In the genomic region with DNA sequence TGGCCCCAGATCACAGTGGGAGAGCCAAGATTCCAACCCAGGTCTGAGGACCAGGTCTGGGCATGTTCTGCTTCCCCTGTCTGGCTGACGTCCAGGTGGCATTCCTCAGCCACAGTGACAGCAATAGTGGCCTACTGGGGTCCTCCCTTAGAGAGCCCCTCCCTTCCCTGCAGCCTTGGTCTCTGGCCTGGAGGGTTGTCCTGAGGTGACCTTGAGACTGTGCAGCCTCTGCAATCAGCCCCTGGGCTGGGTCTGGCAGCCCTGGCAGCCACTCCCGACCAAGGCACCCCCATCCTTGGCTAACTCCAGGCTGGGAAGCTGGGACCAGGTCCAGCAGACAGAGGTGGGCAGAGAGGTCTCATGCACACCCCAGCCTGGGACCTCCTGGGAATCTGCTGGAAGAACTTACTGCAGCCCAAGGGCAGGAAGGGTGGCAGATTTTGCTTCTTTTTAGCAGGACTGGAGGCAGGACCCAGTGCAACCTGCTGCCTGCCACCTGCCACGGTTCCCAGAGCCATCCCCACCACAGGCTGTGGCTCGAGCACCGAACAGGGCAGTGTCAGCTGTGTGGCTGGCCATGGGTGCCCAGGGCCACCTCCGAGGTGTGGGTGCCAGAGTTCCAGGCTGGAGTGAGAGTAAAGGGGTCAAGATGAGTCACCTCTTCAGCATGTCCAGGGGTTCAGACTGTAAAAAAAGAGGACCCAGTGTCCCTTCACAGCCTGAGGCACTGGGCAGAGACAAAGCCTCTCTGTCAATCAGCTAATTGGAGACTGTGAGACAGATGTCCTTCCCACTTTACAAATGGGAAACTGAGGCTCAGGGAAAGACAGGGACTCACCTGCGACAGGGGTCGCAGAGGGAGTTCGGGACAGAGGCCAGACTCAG, we compare ENCODE assay signal across 17 cellular contexts. TPM values are rescaled to one million over a fixed set of nuclear protein-coding genes. Genes with fewer than 3 reads are reported as not detected.
A peak's percentile ranks its signal among the peaks of the same experiment; 100 is the strongest.
DNase-seq lines count a peak whose midpoint lies in the region; ATAC-seq and TF ChIP-seq lines count a peak whose summit lies in the region.
"Had no signal": no experiment of that assay in that cellular context is flagged by ENCODE, and none has a peak within 500 bp of the region (broad histone marks: within the 10 kb centered on the region; RNA-seq: fewer than 3 reads in every experiment).

No MANE protein-coding gene starts in this region.

- TF ChIP-seq EP300 in suprapubic skin (IDR thresholded peaks at IDR 0.05), result no peak

- H3K4me2 ChIP-seq in PC-9, result peak overlapping the region; percentile 33; the same call in 1 of the 2 replicates

- no peaks in the 10 kb centered on the region for H3K79me2 ChIP-seq in PC-9 (ENCODE audit: low read depth)

- no peak overlapping the region for H3K27ac ChIP-seq in PC-9
- H3K27ac ChIP-seq in iPS-20b (ENCODE audit: low read length), result no peak overlapping the region
- H3K27ac ChIP-seq in suprapubic skin, result no peak overlapping the region

- H2AFZ ChIP-seq in PC-9, result no peak overlapping the region

- H3F3A ChIP-seq in PC-9 (ENCODE audit: insufficient read depth, low read depth), result peaks cover 49% of the 10 kb centered on the region; the same call in 1 of the 2 replicates

- DNase-seq in activated CD8-positive, alpha-beta memory T cell treated with anti-CD3 and anti-CD28 coated beads, Interleukin-2, amount 50 U/mL, for 4 hours, result peak; percentile 9
- DNase-seq in activated CD8-positive, alpha-beta memory T cell treated with anti-CD3 and anti-CD28 coated beads, Interleukin-2, amount 10 ng/mL, durations not matched to agents 7 days and 5 days, result no peak
- DNase-seq in PC-9, result peak; percentile 39 to 79
- peak; percentile 55 to 67 for DNase-seq in suprapubic skin (ENCODE audit: low spot score in 2 of 2)
- DNase-seq in hippocampal formation (lab: John Stamatoyannopoulos, UW), result no peak
- DNase-seq in HPDE6-E6E7 (ENCODE audit: extremely low spot score), result no peak
- no peak for DNase-seq in OCI-M2 (lab: John Stamatoyannopoulos, UW; ENCODE audit: unreplicated experiment)
- DNase-seq: activated CD4-positive, alpha-beta T cell treated with anti-CD3 and anti-CD28 coated beads for 4 hours; DMS153; NCI-H1048; NCI-H226; stimulated activated CD4-positive, alpha-beta T cell treated with anti-CD3 and anti-CD28 coated beads, Interleukin-12 subunit alpha, Interleukin-12 subunit beta, amount 100 ng/mL, for 4 hours had no signal

- CTCF ChIA-PET in activated CD8-positive, alpha-beta memory T cell treated with anti-CD3 and anti-CD28 coated beads, Interleukin-2, amount 10 ng/mL, durations not matched to agents 7 days and 5 days (lab: Charles Lee), result interaction anchor here (1.3 to 1.5 kb wide), 2 partner anchors 15 to 129 kb away, joined by 4 to 6 read pairs; no protein-coding TSS in a partner anchor
- CTCF ChIA-PET in PC-9 (lab: Charles Lee), result interaction anchor here (0.7 kb wide), 1 partner anchor 12 kb away, joined by 5 read pairs; no protein-coding TSS in a partner anchor

- WGBS in suprapubic skin, result 59% methylated on average over 6 of the region's 9 CpGs

- 0 out of 2 replicates have a peak overlapping the region, but pooled peaks have one; percentile 27 for H3K9ac ChIP-seq in iPS-20b (ENCODE audit: low read depth, low read length)

- no peaks in the 10 kb centered on the region for H3K27me3 ChIP-seq in PC-9 (ENCODE audit: insufficient read depth, low read depth)
- H3K27me3 ChIP-seq in iPS-20b (ENCODE audit: insufficient read depth, low read length), result peaks cover 16% of the 10 kb centered on the region
- H3K27me3 ChIP-seq in suprapubic skin, result no peaks in the 10 kb centered on the region
- H3K27me3 ChIP-seq: upper lobe of left lung had no signal

- H3K4me1 Mint-ChIP-seq in activated CD8-positive, alpha-beta memory T cell treated with anti-CD3 and anti-CD28 coated beads, Interleukin-2, amount 10 ng/mL, durations not matched to agents 7 days and 5 days, result peaks cover 22% of the 10 kb centered on the region

- BruUV-seq in PC-9 (replicated peaks; lab: Mats Ljungman, UMichigan), result no TSS peak

- no peaks in the 10 kb centered on the region for H3K27me3 Mint-ChIP-seq in activated CD8-positive, alpha-beta memory T cell treated with anti-CD3 and anti-CD28 coated beads, Interleukin-2, amount 10 ng/mL, durations not matched to agents 7 days and 5 days
- H3K27me3 Mint-ChIP-seq: activated T-helper 17 cell treated with anti-CD3 and anti-CD28 coated beads, Interleukin-2, amount 50 U/mL, for 72 hours had no signal

- no peak for ATAC-seq in activated CD8-positive, alpha-beta memory T cell treated with anti-CD3 and anti-CD28 coated beads, Interleukin-2, amount 10 ng/mL, durations not matched to agents 7 days and 5 days
- ATAC-seq: activated T-helper 17 cell treated with anti-CD3 and anti-CD28 coated beads, Interleukin-2, amount 50 U/mL, for 72 hours; Panc1 had no signal

- peaks cover 4% of the 10 kb centered on the region; the same call in 1 of the 2 replicates for H3K36me3 ChIP-seq in PC-9 (ENCODE audit: low read depth)
- peaks cover 13% of the 10 kb centered on the region for H3K36me3 ChIP-seq in iPS-20b (ENCODE audit: insufficient read depth, low read depth, low read length)
- H3K36me3 ChIP-seq in suprapubic skin, result peaks cover 11% of the 10 kb centered on the region

- H3K9me3 ChIP-seq in PC-9 (ENCODE audit: insufficient read depth, low read depth), result no peaks in the 10 kb centered on the region
- no peaks in the 10 kb centered on the region for H3K9me3 ChIP-seq in iPS-20b (ENCODE audit: insufficient read depth, low read depth, low read length)
- no peaks in the 10 kb centered on the region for H3K9me3 ChIP-seq in suprapubic skin
- H3K9me3 ChIP-seq: upper lobe of left lung had no signal

- TF ChIP-seq CTCF in PC-9 (conservative IDR thresholded peaks at IDR 0.05) (no peak), suprapubic skin (IDR thresholded peaks at IDR 0.05) (no peak)

- no peaks in the 10 kb centered on the region for H3K9me3 Mint-ChIP-seq in activated CD8-positive, alpha-beta memory T cell treated with anti-CD3 and anti-CD28 coated beads, Interleukin-2, amount 10 ng/mL, durations not matched to agents 7 days and 5 days (ENCODE audit: low read depth)
- H3K9me3 Mint-ChIP-seq: activated T-helper 17 cell treated with anti-CD3 and anti-CD28 coated beads, Interleukin-2, amount 50 U/mL, for 72 hours; T-helper 1 cell treated with Interleukin-12 subunit alpha and Interleukin-12 subunit beta and Interleukin-4 antibody, amounts not matched to agents 30 μg/mL and 1 μg/mL, for 36 hours had no signal

- no peaks in the 10 kb centered on the region for H3K9me2 ChIP-seq in PC-9 (ENCODE audit: insufficient read depth)

- H3K4me3 Mint-ChIP-seq in activated CD8-positive, alpha-beta memory T cell treated with anti-CD3 and anti-CD28 coated beads, Interleukin-2, amount 10 ng/mL, durations not matched to agents 7 days and 5 days, result no peak overlapping the region
- H3K4me3 Mint-ChIP-seq: activated T-helper 17 cell treated with anti-CD3 and anti-CD28 coated beads, Interleukin-2, amount 50 U/mL, for 72 hours; T-helper 1 cell treated with Interleukin-12 subunit alpha and Interleukin-12 subunit beta and Interleukin-4 antibody, amounts not matched to agents 30 μg/mL and 1 μg/mL, for 36 hours had no signal

- no peaks in the 10 kb centered on the region for H4K20me1 ChIP-seq in PC-9 (ENCODE audit: insufficient read depth)

- intact Hi-C loops in PC-9 (cut with micrococcal nuclease; ENCODE audit: unreplicated experiment), result loop anchor here (1.0 to 10.0 kb wide), 6 partner anchors 10 to 204 kb away; a partner anchor contains a TSS

- H3K4me3 ChIP-seq in PC-9 (no peak overlapping the region), iPS-20b (ENCODE audit: low read length) (no peak overlapping the region), suprapubic skin (no peak overlapping the region)
- H3K4me3 ChIP-seq: upper lobe of left lung had no signal

- no peak overlapping the region for H3K27ac Mint-ChIP-seq in activated CD8-positive, alpha-beta memory T cell treated with anti-CD3 and anti-CD28 coated beads, Interleukin-2, amount 10 ng/mL, durations not matched to agents 7 days and 5 days
- H3K27ac Mint-ChIP-seq: T-helper 1 cell treated with Interleukin-12 subunit alpha and Interleukin-12 subunit beta and Interleukin-4 antibody, amounts not matched to agents 30 μg/mL and 1 μg/mL, for 36 hours had no signal

- no peak for TF ChIP-seq POLR2A in suprapubic skin (IDR thresholded peaks at IDR 0.05)

- H3K4me1 ChIP-seq in PC-9 (replicated peaks; ENCODE audit: insufficient read depth) (peaks cover 46% of the 10 kb centered on the region), iPS-20b (ENCODE audit: insufficient read depth, low read length) (peaks cover 4% of the 10 kb centered on the region), suprapubic skin (peaks cover 31% of the 10 kb centered on the region)

- H3K36me3 Mint-ChIP-seq in activated CD8-positive, alpha-beta memory T cell treated with anti-CD3 and anti-CD28 coated beads, Interleukin-2, amount 10 ng/mL, durations not matched to agents 7 days and 5 days, result no peaks in the 10 kb centered on the region

- POLR2A ChIA-PET in PC-9 (lab: Charles Lee; ENCODE audit: unreplicated experiment), result no interaction called here

RNA-seq across cellular contexts. Expression of a gene that starts 12.6 kb away (rescaled TPM):
- total RNA-seq in activated CD8-positive, alpha-beta memory T cell treated with anti-CD3 and anti-CD28 coated beads, Interleukin-2, amount 10 ng/mL, durations not matched to agents 7 days and 5 days, result under 1 TPM in 1 of 2 experiments, not detected in 1; 0.19 TPM
- total RNA-seq in PC-9 (2021) (49.1 and 55.9 TPM in 2 replicates), suprapubic skin (100 to 1,000 TPM in 1 of 4 donors, 10 to 100 TPM in 3; 49.4 to 114 (median 72.4) TPM)

RNA-seq across cellular contexts. Expression of a gene that starts 20.0 kb away (rescaled TPM):
- total RNA-seq in activated CD8-positive, alpha-beta memory T cell treated with anti-CD3 and anti-CD28 coated beads, Interleukin-2, amount 10 ng/mL, durations not matched to agents 7 days and 5 days, result 10 to 100 TPM; 45.9 to 46.8 TPM
- 49.2 and 50.8 TPM in 2 replicates for total RNA-seq in PC-9 (2021)
- total RNA-seq in suprapubic skin, result 10 to 100 TPM; 43.6 to 54.1 (median 52.1) TPM

RNA-seq across cellular contexts. Expression of a gene that starts 50.5 kb away (rescaled TPM):
- 1 to 10 TPM; 3.5 to 4.7 TPM for total RNA-seq in activated CD8-positive, alpha-beta memory T cell treated with anti-CD3 and anti-CD28 coated beads, Interleukin-2, amount 10 ng/mL, durations not matched to agents 7 days and 5 days
- 87.2 and 90.6 TPM in 2 replicates for total RNA-seq in PC-9 (2021)
- 100 to 1,000 TPM; 144 to 192 (median 173) TPM for total RNA-seq in suprapubic skin

Comparison
In these comparisons a context has a peak if more than half of its experiments do, and no peak if none do; other contexts are left out.
1. DNase-seq: peak in activated CD8-positive, alpha-beta memory T cell treated with anti-CD3 and anti-CD28 coated beads, Interleukin-2, amount 50 U/mL, for 4 hours (single experiment), PC-9 (2 of 2) and suprapubic skin (2 of 2); none in activated CD8-positive, alpha-beta memory T cell treated with anti-CD3 and anti-CD28 coated beads, Interleukin-2, amount 10 ng/mL, durations not matched to agents 7 days and 5 days (single experiment), hippocampal formation (0 of 2), HPDE6-E6E7 (single experiment) and OCI-M2 (single experiment).
2. RNA of a gene that starts 12.6 kb away (total RNA-seq): 49.4 to 114 TPM in suprapubic skin and 49.1 to 55.9 TPM in PC-9; 0.19 TPM in activated CD8-positive, alpha-beta memory T cell treated with anti-CD3 and anti-CD28 coated beads, Interleukin-2, amount 10 ng/mL, durations not matched to agents 7 days and 5 days; every median in the first group is over 10 times any median in the second.
3. RNA of a gene that starts 50.5 kb away (total RNA-seq): 144 to 192 TPM in suprapubic skin and 87.2 to 90.6 TPM in PC-9; 3.5 to 4.7 TPM in activated CD8-positive, alpha-beta memory T cell treated with anti-CD3 and anti-CD28 coated beads, Interleukin-2, amount 10 ng/mL, durations not matched to agents 7 days and 5 days; every median in the first group is over 10 times any median in the second.